Comparison of ENCODE assay signal across 21 cellular contexts in the genomic region with DNA sequence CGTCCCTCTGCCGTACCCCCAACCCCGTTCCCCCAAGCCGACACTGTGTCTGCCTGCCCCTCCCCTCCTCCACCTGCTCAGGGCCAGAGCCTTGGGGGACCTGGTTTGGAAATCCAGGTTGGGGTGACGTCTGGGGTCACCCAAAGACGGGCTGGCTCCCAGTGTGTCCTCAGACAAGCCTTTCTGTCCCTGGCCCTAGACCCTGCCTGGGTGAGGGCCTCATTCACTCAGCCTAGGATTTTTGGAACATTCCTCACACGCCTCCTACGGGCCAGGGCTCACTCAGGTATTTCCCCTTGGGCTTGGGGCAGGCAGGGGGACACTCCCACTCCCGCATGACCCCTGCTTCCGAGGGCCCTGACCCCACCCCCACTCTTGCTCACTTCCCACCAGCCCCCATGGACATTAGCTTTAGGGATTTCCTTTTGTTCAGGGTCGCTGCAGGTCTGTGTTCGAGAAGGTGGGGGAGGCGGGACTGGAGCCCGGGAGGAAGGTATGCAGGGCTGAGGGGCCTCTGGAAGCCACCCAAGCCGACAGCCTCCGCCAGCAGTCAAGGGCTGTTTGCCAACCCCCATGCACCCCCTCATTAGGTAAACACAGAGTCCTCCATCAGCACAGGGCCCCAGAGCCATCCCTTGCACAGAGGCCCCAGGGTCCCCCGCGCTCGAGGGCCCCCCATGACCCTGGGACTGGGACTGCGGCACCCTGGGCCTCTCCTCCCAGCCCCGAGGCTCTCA. TPM values are rescaled to one million over a fixed set of nuclear protein-coding genes. Genes with fewer than 3 reads are reported as not detected.
DNase-seq lines count a peak whose midpoint lies in the region; ATAC-seq and TF ChIP-seq lines count a peak whose summit lies in the region.
"Had no signal": no experiment of that assay in that cellular context is flagged by ENCODE, and none has a peak within 500 bp of the region (broad histone marks: within the 10 kb centered on the region; RNA-seq: fewer than 3 reads in every experiment).

No MANE protein-coding gene starts in this region.

- H3K79me2 ChIP-seq in neural progenitor cell (ENCODE audit: low read depth), result no peaks in the 10 kb centered on the region

- no peak for ATAC-seq in GM19324 (IDR thresholded peaks at IDR 0.05; ENCODE audit: low FRiP score, unreplicated experiment)

- peaks cover 28% of the 10 kb centered on the region for H3K4me1 Mint-ChIP-seq in neural progenitor cell

- H3K36me3 ChIP-seq in BLaER1 (no peaks in the 10 kb centered on the region), HUES64 (ENCODE audit: insufficient read depth, low read length) (no peaks in the 10 kb centered on the region), neural progenitor cell (no peaks in the 10 kb centered on the region)
- H3K36me3 ChIP-seq: suprapubic skin had no signal

- no peaks in the 10 kb centered on the region for H3K36me3 Mint-ChIP-seq in neural progenitor cell
- H3K36me3 Mint-ChIP-seq: activated CD4-positive, alpha-beta memory T cell treated with anti-CD3 and anti-CD28 coated beads for 36 hours had no signal

- H3K27me3 ChIP-seq in BLaER1, result no peaks in the 10 kb centered on the region
- no peaks in the 10 kb centered on the region for H3K27me3 ChIP-seq in HUES64 (ENCODE audit: insufficient read depth, low read length)
- no peaks in the 10 kb centered on the region for H3K27me3 ChIP-seq in neural progenitor cell

- H3K4me2 ChIP-seq in BLaER1, result 0 out of 2 replicates have a peak overlapping the region, but pooled peaks have one; percentile 14
- no peak overlapping the region for H3K4me2 ChIP-seq in neural progenitor cell
- H3K4me2 ChIP-seq: KMS-11 had no signal

- H3K27ac ChIP-seq in BLaER1 (no peak overlapping the region), HUES64 (ENCODE audit: low read depth, low read length) (no peak overlapping the region; the same call in 1 of the 2 replicates), neural progenitor cell (no peak overlapping the region)
- H3K27ac ChIP-seq: foreskin keratinocyte, GM23248, KMS-11, suprapubic skin had no signal

- 61% methylated on average over 20 of the region's 21 CpGs for WGBS in HUES64

- H3K4me3 ChIP-seq in BLaER1, result no peak overlapping the region
- H3K4me3 ChIP-seq in HUES64 (ENCODE audit: low read length), result no peak overlapping the region
- no peak overlapping the region for H3K4me3 ChIP-seq in neural progenitor cell
- H3K4me3 ChIP-seq: GM23248, suprapubic skin had no signal

- H3K9ac ChIP-seq in BLaER1, result no peak overlapping the region
- H3K9ac ChIP-seq in HUES64 (ENCODE audit: low read depth, low read length), result 0 out of 2 replicates have a peak overlapping the region, but pooled peaks have one; percentile 13
- no peak overlapping the region for H3K9ac ChIP-seq in neural progenitor cell
- H3K9ac ChIP-seq: GM23248, KMS-11 had no signal

- peaks cover 49% of the 10 kb centered on the region for H3K4me1 ChIP-seq in BLaER1
- H3K4me1 ChIP-seq in HUES64 (ENCODE audit: insufficient read depth, low read length), result peaks cover 15% of the 10 kb centered on the region
- peaks cover 22% of the 10 kb centered on the region for H3K4me1 ChIP-seq in neural progenitor cell

- H3K27me3 Mint-ChIP-seq in neural progenitor cell (ENCODE audit: insufficient read depth, low read depth), result peaks cover 11% of the 10 kb centered on the region

- H2AFZ ChIP-seq in neural progenitor cell (replicated peaks), result no peak overlapping the region
- H2AFZ ChIP-seq: GM23248 had no signal

- H3K27ac Mint-ChIP-seq in neural progenitor cell, result peak overlapping the region; percentile 43
- H3K27ac Mint-ChIP-seq: activated CD4-positive, alpha-beta memory T cell treated with anti-CD3 and anti-CD28 coated beads for 36 hours had no signal

- H3F3A ChIP-seq in neural progenitor cell (ENCODE audit: low read depth), result no peaks in the 10 kb centered on the region

- no peaks in the 10 kb centered on the region for H4K20me1 ChIP-seq in BLaER1
- no peaks in the 10 kb centered on the region for H4K20me1 ChIP-seq in neural progenitor cell (ENCODE audit: low read depth)

- H3K9me3 ChIP-seq in BLaER1, result no peaks in the 10 kb centered on the region
- H3K9me3 ChIP-seq in HUES64 (ENCODE audit: insufficient read depth, low read depth, low read length), result no peaks in the 10 kb centered on the region
- H3K9me3 ChIP-seq in neural progenitor cell (ENCODE audit: low read depth), result no peaks in the 10 kb centered on the region
- H3K9me3 ChIP-seq: suprapubic skin had no signal

- DNase-seq in iPS-NIHi7 (ENCODE audit: extremely low spot score) (peak; percentile 61), neural progenitor cell (ENCODE audit: low spot score) (no peak), NOMO-1 treated with dmso at 0.1 percent for 144 hours (lab: John Stamatoyannopoulos, UW; ENCODE audit: unreplicated experiment) (no peak), NCI-H748 treated with DMSO at 0.1 percent for 48 hours (lab: John Stamatoyannopoulos, UW) (no peak), NCI-H524 (lab: John Stamatoyannopoulos, UW) (no peak)
- DNase-seq: activated CD4-positive, alpha-beta memory T cell treated with anti-CD3 and anti-CD28 coated beads for 36 hours; activated CD4-positive, CD25-positive, alpha-beta regulatory T cell; amniotic stem cell; caudate nucleus; erythroblast; foreskin keratinocyte; NCI-H2029; NCI-H446 treated with DMSO at 0.1 percent for 48 hours; NK-92 treated with Interleukin-12 subunit alpha and Interleukin-12 subunit beta, amount 100 ng/mL, for 24 hours; T-helper 9 cell had no signal

- peaks cover 10% of the 10 kb centered on the region for H3K9me3 Mint-ChIP-seq in neural progenitor cell
- H3K9me3 Mint-ChIP-seq: activated CD4-positive, alpha-beta memory T cell treated with anti-CD3 and anti-CD28 coated beads for 36 hours had no signal

- H3K4me3 Mint-ChIP-seq in neural progenitor cell, result no peak overlapping the region
- H3K4me3 Mint-ChIP-seq: activated CD4-positive, alpha-beta memory T cell treated with anti-CD3 and anti-CD28 coated beads for 36 hours had no signal

- no peak for TF ChIP-seq CTCF in neural progenitor cell (IDR thresholded peaks at IDR 0.05)

RNA-seq across cellular contexts. Expression of a gene that starts 35.1 kb away (rescaled TPM):
- 25.8 TPM for polyA plus RNA-seq in HUES64 (2013, experiment 1 of 2)
- polyA plus RNA-seq in HUES64 (2013, experiment 2 of 2), result 27.5 TPM
- 9.8 and 13.7 TPM in 2 replicates for total RNA-seq in neural progenitor cell (ENCODE audit: low replicate concordance)
